ENCODE assay signal across 17 cellular contexts in the genomic region with DNA sequence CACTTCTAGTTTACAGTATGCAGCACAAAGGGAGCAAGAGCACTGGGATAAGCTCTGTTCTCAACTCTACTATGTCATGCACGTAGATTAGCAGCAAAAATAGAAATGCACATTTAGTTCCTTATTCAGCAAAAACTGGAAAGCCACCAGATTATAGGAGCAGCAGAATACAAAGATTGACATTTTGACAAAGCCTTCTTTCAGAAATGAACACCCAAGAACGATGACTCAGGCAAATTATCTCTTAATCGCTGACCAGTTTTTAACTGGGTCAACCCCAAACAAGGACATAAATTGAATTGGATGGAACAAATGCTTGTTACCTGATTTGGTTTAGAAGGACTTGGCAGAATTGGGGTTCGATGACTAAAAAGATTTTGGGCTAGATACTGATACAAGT.
DNase-seq lines count a peak whose midpoint lies in the region; ATAC-seq and TF ChIP-seq lines count a peak whose summit lies in the region.
"Had no signal": no experiment of that assay in that cellular context is flagged by ENCODE, and none has a peak within 500 bp of the region (broad histone marks: within the 10 kb centered on the region; RNA-seq: fewer than 3 reads in every experiment).

No MANE protein-coding gene starts in this region.

- DNase-seq in IMR-90 (no peak), PC-3 (peak; percentile 39), mesendoderm (no peak), SW480 (ENCODE audit: low spot score) (no peak), DMS153 (lab: John Stamatoyannopoulos, UW) (no peak)
- DNase-seq in stimulated activated CD8-positive, alpha-beta memory T cell treated with anti-CD3 and anti-CD28 coated beads, Interleukin-4, amount 100 ng/mL, for 48 hours = no peak
- DNase-seq: ACHN; BE2C; C1 segment of cervical spinal cord; CD4-positive, alpha-beta T cell; DMS79 treated with DMSO at 0.1 percent for 48 hours; GF-D8; GOT3; H7; HFFc6; KG1 had no signal

- dilution Hi-C loops in IMR-90 (cut with HindIII; ENCODE audit: low sequenced_read_pairs, unreplicated experiment) = no loop called here

- H4K91ac ChIP-seq in IMR-90 (ENCODE audit: insufficient read depth, low read depth, low read length) = no peak overlapping the region

- H3K9me3 ChIP-seq in IMR-90 (ENCODE audit: control insufficient read depth, insufficient read depth, low read length) (peaks cover 5% of the 10 kb centered on the region; the same call in 1 of the 2 replicates), PC-3 (ENCODE audit: low read length) (no peaks in the 10 kb centered on the region)
- H3K9me3 ChIP-seq: BE2C had no signal

- no peaks in the 10 kb centered on the region for H4K20me1 ChIP-seq in IMR-90 (ENCODE audit: insufficient read depth, low read length)
- H4K20me1 ChIP-seq in PC-3 (ENCODE audit: low read length) = no peaks in the 10 kb centered on the region

- ATAC-seq in IMR-90 (ENCODE audit: low read depth) = no peak
- ATAC-seq in PC-3 = no peak
- ATAC-seq: HCT116 had no signal

- no peak overlapping the region for H3K4ac ChIP-seq in IMR-90 (ENCODE audit: low read depth, low read length)
- peak overlapping the region; percentile 16 for H3K4ac ChIP-seq in mesendoderm (ENCODE audit: low read depth, low read length)

- H3K14ac ChIP-seq in IMR-90 (replicated peaks; ENCODE audit: low read depth, low read length) = no peak overlapping the region

- H3K18ac ChIP-seq in IMR-90 (ENCODE audit: low read depth, low read length) (no peak overlapping the region), mesendoderm (ENCODE audit: low read length) (no peak overlapping the region)

- H3K9ac ChIP-seq in IMR-90 (ENCODE audit: low read depth, low read length) (no peak overlapping the region), PC-3 (ENCODE audit: low read length) (no peak overlapping the region), mesendoderm (ENCODE audit: low read length) (no peak overlapping the region)

- H3K79me2 ChIP-seq in PC-3 (ENCODE audit: low read length) (no peaks in the 10 kb centered on the region), mesendoderm (ENCODE audit: control insufficient read depth, insufficient read depth, low read length) (no peaks in the 10 kb centered on the region)

- H3K4me3 ChIP-seq in IMR-90 (ENCODE audit: insufficient read depth, low read depth, low read length) = no peak overlapping the region
- H3K4me3 ChIP-seq in PC-3 (ENCODE audit: low read length) = no peak overlapping the region
- H3K4me3 ChIP-seq in mesendoderm (ENCODE audit: low read length) = no peak overlapping the region

- no peaks in the 10 kb centered on the region for H3K9me1 ChIP-seq in IMR-90 (ENCODE audit: insufficient read depth, low read length)

- H3K9me2 ChIP-seq in PC-3 (replicated peaks; ENCODE audit: low read length) = no peaks in the 10 kb centered on the region

- H2AK9ac ChIP-seq in IMR-90 (replicated peaks; ENCODE audit: low read depth, low read length, poor library complexity) = no peak overlapping the region

- BruUV-seq in IMR-90 (replicated peaks; lab: Mats Ljungman, UMichigan) (no TSS peak), PC-3 (replicated peaks; lab: Mats Ljungman, UMichigan) (no TSS peak)

- in situ Hi-C loops in IMR-90 (cut with MboI; ENCODE audit: low sequenced_read_pairs) = no loop called here

- H3K27ac ChIP-seq in IMR-90 (ENCODE audit: insufficient read depth, low read length) (no peak overlapping the region), PC-3 (ENCODE audit: low read length) (no peak overlapping the region), mesendoderm (ENCODE audit: low read depth, low read length) (no peak overlapping the region)

- POLR2A ChIA-PET in IMR-90 (lab: Charles Lee; ENCODE audit: unreplicated experiment) (no interaction called here), PC-3 (lab: Charles Lee; ENCODE audit: unreplicated experiment) (no interaction called here)

- H3K56ac ChIP-seq in IMR-90 (ENCODE audit: extremely low read depth, insufficient read depth, low read length) (no peak overlapping the region), mesendoderm (ENCODE audit: low read length) (no peak overlapping the region)

- H3K4me1 ChIP-seq in IMR-90 (ENCODE audit: control insufficient read depth, insufficient read depth, low read length) (no peaks in the 10 kb centered on the region), PC-3 (ENCODE audit: insufficient read depth, low read length) (no peaks in the 10 kb centered on the region), mesendoderm (ENCODE audit: control insufficient read depth, low read depth, low read length) (no peaks in the 10 kb centered on the region)
- H3K4me1 ChIP-seq: BE2C had no signal

- H3K4me2 ChIP-seq in IMR-90 (ENCODE audit: low read depth, low read length) = no peak overlapping the region
- no peak overlapping the region for H3K4me2 ChIP-seq in PC-3 (ENCODE audit: low read length)
- no peak overlapping the region for H3K4me2 ChIP-seq in mesendoderm (ENCODE audit: low read length)

- intact Hi-C loops in IMR-90 (cut with micrococcal nuclease) (no loop called here), PC-3 (cut with micrococcal nuclease) (no loop called here)

- H3K79me1 ChIP-seq in IMR-90 (ENCODE audit: low read depth in 1 of 2, low read length in 2 of 2) (no peaks in the 10 kb centered on the region), mesendoderm (ENCODE audit: low read length) (no peaks in the 10 kb centered on the region)

- H3K23ac ChIP-seq in IMR-90 (ENCODE audit: low read depth, low read length) = no peak overlapping the region
- no peak overlapping the region for H3K23ac ChIP-seq in mesendoderm (ENCODE audit: low read length)

- TF ChIP-seq POLR2A in IMR-90 (IDR thresholded peaks at IDR 0.05; ENCODE audit: low read depth, low read length) = no peak

- H2BK120ac ChIP-seq in IMR-90 (ENCODE audit: low read depth, low read length) = no peak overlapping the region
- H2BK120ac ChIP-seq in mesendoderm (ENCODE audit: low read depth, low read length) = no peak overlapping the region

- H2AFZ ChIP-seq in IMR-90 (replicated peaks; ENCODE audit: low read length, poor library complexity) (no peak overlapping the region), PC-3 (ENCODE audit: low read length) (no peak overlapping the region)

- H3K27me3 ChIP-seq in IMR-90 (ENCODE audit: control insufficient read depth, insufficient read depth, low read length) (no peaks in the 10 kb centered on the region), PC-3 (ENCODE audit: low read length) (no peaks in the 10 kb centered on the region), mesendoderm (ENCODE audit: insufficient read depth, low read length, poor library complexity) (no peaks in the 10 kb centered on the region)
- H3K27me3 ChIP-seq: BE2C had no signal

- H2AK5ac ChIP-seq in IMR-90 (ENCODE audit: low read depth, low read length) (no peak overlapping the region), mesendoderm (ENCODE audit: low read length) (no peak overlapping the region)

- no CpG with 5 or more reads among the region's 4 CpGs for WGBS in IMR-90 (ENCODE audit: extremely low coverage in 2 of 2, insufficient read length in 1 of 2), 2 experiments
- no CpG with 5 or more reads among the region's 4 CpGs for WGBS in mesendoderm (ENCODE audit: extremely low coverage, insufficient coverage, low lambda C conversion rate)

- no peak overlapping the region for H4K5ac ChIP-seq in IMR-90 (ENCODE audit: low read depth, low read length)
- no peak overlapping the region for H4K5ac ChIP-seq in mesendoderm (ENCODE audit: low read length)

- H2BK20ac ChIP-seq in IMR-90 (ENCODE audit: low read depth, low read length) = no peak overlapping the region

- H3K36me3 ChIP-seq in IMR-90 (ENCODE audit: control insufficient read depth, insufficient read depth, low read length) = no peaks in the 10 kb centered on the region
- no peaks in the 10 kb centered on the region for H3K36me3 ChIP-seq in PC-3 (ENCODE audit: low read depth, low read length)
- H3K36me3 ChIP-seq in mesendoderm (ENCODE audit: control insufficient read depth, insufficient read depth, low read length) = no peaks in the 10 kb centered on the region
- H3K36me3 ChIP-seq: BE2C had no signal

- TF ChIP-seq RAD21 in IMR-90 (IDR thresholded peaks at IDR 0.05; ENCODE audit: low read length) = no peak

- no peak for TF ChIP-seq CTCF in IMR-90 (conservative IDR thresholded peaks at IDR 0.05; ENCODE audit: low read depth, low read length)
- TF ChIP-seq CTCF in PC-3 (conservative IDR thresholded peaks at IDR 0.05; ENCODE audit: low read depth, low read length) = no peak

- no peak overlapping the region for H2BK15ac ChIP-seq in IMR-90 (ENCODE audit: low read depth, low read length)
- H2BK15ac ChIP-seq in mesendoderm (replicated peaks; ENCODE audit: low read depth) = no peak overlapping the region

- CTCF ChIA-PET in IMR-90 (lab: Yijun Ruan, JAX) = no interaction called here
- CTCF ChIA-PET in PC-3 (lab: Charles Lee) = no interaction called here

- H4K8ac ChIP-seq in IMR-90 (ENCODE audit: low read depth in 2 of 2, low read length in 2 of 2) = no peak overlapping the region
- H4K8ac ChIP-seq in mesendoderm (ENCODE audit: low read depth, low read length) = no peak overlapping the region

- H2BK5ac ChIP-seq in IMR-90 (ENCODE audit: low read depth, low read length, poor library complexity, severe bottlenecking) = no peak overlapping the region
- H2BK5ac ChIP-seq in mesendoderm (ENCODE audit: low read length) = no peak overlapping the region

- no peaks in the 10 kb centered on the region for H3F3A ChIP-seq in PC-3 (ENCODE audit: low read length, unreplicated experiment)

TF ChIP-seq in IMR-90, 13 proteins besides CTCF, POLR2A, EP300 and RAD21 (continues in another document):
- TF ChIP-seq NFE2L2 (IDR thresholded peaks at IDR 0.05; ENCODE audit: low read depth, low read length) (no peak), SMC3 (IDR thresholded peaks at IDR 0.05; ENCODE audit: low read depth, low read length) (no peak), MAFK (IDR thresholded peaks at IDR 0.05; ENCODE audit: low read depth, low read length) (0 out of 2 replicates have a peak, but pooled peaks have one; percentile 35), RCOR1 (IDR thresholded peaks at IDR 0.05; ENCODE audit: insufficient replicate concordance, low read length) (no peak)
- TF ChIP-seq, protein P1, sequence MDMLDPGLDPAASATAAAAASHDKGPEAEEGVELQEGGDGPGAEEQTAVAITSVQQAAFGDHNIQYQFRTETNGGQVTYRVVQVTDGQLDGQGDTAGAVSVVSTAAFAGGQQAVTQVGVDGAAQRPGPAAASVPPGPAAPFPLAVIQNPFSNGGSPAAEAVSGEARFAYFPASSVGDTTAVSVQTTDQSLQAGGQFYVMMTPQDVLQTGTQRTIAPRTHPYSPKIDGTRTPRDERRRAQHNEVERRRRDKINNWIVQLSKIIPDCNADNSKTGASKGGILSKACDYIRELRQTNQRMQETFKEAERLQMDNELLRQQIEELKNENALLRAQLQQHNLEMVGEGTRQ (IDR thresholded peaks at IDR 0.05; ENCODE audit: low read depth, low read length) = no peak
